ENCODE assay signal across 22 cellular contexts in genomic region chr1:247281001-247281574, GRCh38. TPM values are rescaled to one million over a fixed set of nuclear protein-coding genes. Genes with fewer than 3 reads are reported as not detected.
DNase-seq lines count a peak whose midpoint lies in the region; ATAC-seq and TF ChIP-seq lines count a peak whose summit lies in the region.
"Had no signal": no experiment of that assay in that cellular context is flagged by ENCODE, and none has a peak within 500 bp of the region (broad histone marks: within the 10 kb centered on the region; RNA-seq: fewer than 3 reads in every experiment).

No MANE protein-coding gene starts in this region.

- H3K14ac ChIP-seq in neuronal stem cell (ENCODE audit: low read length), result no peak overlapping the region

- ATAC-seq in GM19324 (IDR thresholded peaks at IDR 0.05; ENCODE audit: low FRiP score, unreplicated experiment), result no peak
- ATAC-seq: esophagus mucosa, T-cell had no signal

- H3K4me3 ChIP-seq in colonic mucosa (no peak overlapping the region), neuronal stem cell (ENCODE audit: low read length in 2 of 2) (no peak overlapping the region)
- H3K4me3 ChIP-seq: HAP-1, prostate gland, skin epidermis had no signal

- intact Hi-C loops in colonic mucosa (cut with DNase I), result no loop called here

- no peak overlapping the region for H3K18ac ChIP-seq in neuronal stem cell (ENCODE audit: low read length)

- H3K27ac ChIP-seq in colonic mucosa (no peak overlapping the region), neuronal stem cell (replicated peaks; ENCODE audit: low read length) (no peak overlapping the region)
- H3K27ac ChIP-seq: prostate gland, skin epidermis had no signal

- no peak overlapping the region for H4K8ac ChIP-seq in neuronal stem cell (ENCODE audit: low read depth, low read length)

- no peak overlapping the region for H2AK5ac ChIP-seq in neuronal stem cell (ENCODE audit: low read depth, low read length)

- H4K91ac ChIP-seq in neuronal stem cell (ENCODE audit: low read depth, low read length, poor library complexity), result no peak overlapping the region

- H3K9me3 ChIP-seq in colonic mucosa (no peaks in the 10 kb centered on the region), neuronal stem cell (replicated peaks in 1 of 2; ENCODE audit: control insufficient read depth in 2 of 2, insufficient read depth in 1 of 2, low read depth in 1 of 2, low read length in 2 of 2) (peaks cover 0 to 2% of the 10 kb centered on the region in 2 donors)
- H3K9me3 ChIP-seq: HAP-1, prostate gland had no signal

- no peak overlapping the region for H3K9ac ChIP-seq in colonic mucosa (ENCODE audit: low read depth in 2 of 2, low read length in 2 of 2)
- H3K9ac ChIP-seq in neuronal stem cell (ENCODE audit: low read depth, low read length, poor library complexity), result no peak overlapping the region

- no CpG with 5 or more reads among the region's 5 CpGs for WGBS in neuronal stem cell (ENCODE audit: extremely low coverage in 2 of 2, insufficient read length in 2 of 2, insufficient replicate concordance in 1 of 2), 2 donors

- no peak overlapping the region for H2BK12ac ChIP-seq in neuronal stem cell (ENCODE audit: low read length)

- peak overlapping the region; percentile 35 for H3K23ac ChIP-seq in neuronal stem cell (ENCODE audit: low read depth, low read length, poor library complexity)

- no peak overlapping the region for H2BK5ac ChIP-seq in neuronal stem cell (ENCODE audit: low read length)

- H3K79me1 ChIP-seq in neuronal stem cell (ENCODE audit: low read depth, low read length), result no peaks in the 10 kb centered on the region

- no peak overlapping the region for H2BK15ac ChIP-seq in neuronal stem cell (ENCODE audit: low read length)

- TF ChIP-seq CTCF in colonic mucosa (IDR thresholded peaks at IDR 0.05), result no peak

- no peaks in the 10 kb centered on the region for H3K27me3 ChIP-seq in colonic mucosa
- H3K27me3 ChIP-seq in neuronal stem cell (ENCODE audit: control insufficient read depth in 3 of 3, insufficient read depth in 3 of 3, low read depth in 1 of 3, low read length in 3 of 3), result no peaks in the 10 kb centered on the region

- H3K36me3 ChIP-seq in colonic mucosa (no peaks in the 10 kb centered on the region), neuronal stem cell (replicated peaks in 1 of 2; ENCODE audit: control insufficient read depth in 2 of 2, insufficient read depth in 2 of 2, low read length in 2 of 2) (no peaks in the 10 kb centered on the region)
- H3K36me3 ChIP-seq: HAP-1, prostate gland had no signal

- H2BK120ac ChIP-seq in neuronal stem cell (ENCODE audit: low read depth, low read length), result no peak overlapping the region

- DNase-seq in ELR (ENCODE audit: low read depth), result peak; percentile 43
- peak; percentile 63 for DNase-seq in NCI-H226
- DNase-seq in colonic mucosa, result peak; percentile 5
- DNase-seq in neuronal stem cell (ENCODE audit: low spot score), result no peak
- DNase-seq in DMS153 treated with DMSO at 0.1 percent for 48 hours (lab: John Stamatoyannopoulos, UW; ENCODE audit: unreplicated experiment), result no peak
- DNase-seq in NCI-H82 treated with DMSO at 0.1 percent for 48 hours (lab: John Stamatoyannopoulos, UW; ENCODE audit: unreplicated experiment), result no peak
- DNase-seq: activated CD4-positive, alpha-beta memory T cell treated with anti-CD3 and anti-CD28 coated beads, Interleukin-2, amount 10 ng/mL, durations not matched to agents 7 days and 5 days; activated naive CD4-positive, alpha-beta T cell; activated T-cell treated with anti-CD3 and anti-CD28 coated beads, Interleukin-2, amount 50 U/mL, for 1 hour; CD4-positive, alpha-beta memory T cell; NCI-H1436 treated with DMSO at 0.1 percent for 48 hours; NCI-H526 treated with DMSO at 0.1 percent for 48 hours; Right ventricle myocardium superior; stimulated activated naive CD4-positive, alpha-beta T cell treated with Interleukin-2 at 50 U/mL for 16 hours; T-cell had no signal

- no peak overlapping the region for H2AFZ ChIP-seq in neuronal stem cell (ENCODE audit: low read length)

- no peak overlapping the region for H3K4me2 ChIP-seq in neuronal stem cell (ENCODE audit: insufficient read depth, low read length, poor library complexity, severe bottlenecking)

- H3K4me1 ChIP-seq in colonic mucosa (no peaks in the 10 kb centered on the region), neuronal stem cell (ENCODE audit: control insufficient read depth in 2 of 2, insufficient read depth in 1 of 2, low read depth in 1 of 2, low read length in 2 of 2) (peaks cover 0 to 1% of the 10 kb centered on the region in 2 donors)
- H3K4me1 ChIP-seq: HAP-1, prostate gland had no signal

- no peak overlapping the region for H3K4ac ChIP-seq in neuronal stem cell (ENCODE audit: low read length)

RNA-seq across cellular contexts. Expression of gene VN1R5, which starts 25.2 kb away (rescaled TPM):
- not detected for total RNA-seq in colonic mucosa
- not detected for polyA plus RNA-seq in neuronal stem cell (2013, experiment 1 of 2)
- not detected for polyA plus RNA-seq in neuronal stem cell (2013, experiment 2 of 2)
- total RNA-seq: activated CD4-positive, alpha-beta memory T cell treated with anti-CD3 and anti-CD28 coated beads, Interleukin-2, amount 10 ng/mL, durations not matched to agents 7 days and 5 days; CD4-positive, alpha-beta memory T cell; esophagus mucosa; Right ventricle myocardium superior; T-cell had no signal
- polyA plus RNA-seq: CD4-positive, alpha-beta memory T cell; IgD-negative memory B cell; neural cell had no signal

RNA-seq across cellular contexts. Expression of gene ZNF496, which starts 50.6 kb away (rescaled TPM):
- total RNA-seq in colonic mucosa, result 10 to 100 TPM; 11.7 to 15.6 TPM
- 40.1 TPM for polyA plus RNA-seq in neuronal stem cell (2013, experiment 1 of 2)
- 38.8 TPM for polyA plus RNA-seq in neuronal stem cell (2013, experiment 2 of 2)

Comparison
In these comparisons a context has a peak if more than half of its experiments do, and no peak if none do; other contexts are left out.
1. DNase-seq: peak in ELR (single experiment), NCI-H226 (single experiment) and colonic mucosa (single experiment); none in neuronal stem cell (single experiment), DMS153 treated with DMSO at 0.1 percent for 48 hours (single experiment) and NCI-H82 treated with DMSO at 0.1 percent for 48 hours (single experiment).